ENCODE assay signal across 28 cellular contexts in the genomic region with DNA sequence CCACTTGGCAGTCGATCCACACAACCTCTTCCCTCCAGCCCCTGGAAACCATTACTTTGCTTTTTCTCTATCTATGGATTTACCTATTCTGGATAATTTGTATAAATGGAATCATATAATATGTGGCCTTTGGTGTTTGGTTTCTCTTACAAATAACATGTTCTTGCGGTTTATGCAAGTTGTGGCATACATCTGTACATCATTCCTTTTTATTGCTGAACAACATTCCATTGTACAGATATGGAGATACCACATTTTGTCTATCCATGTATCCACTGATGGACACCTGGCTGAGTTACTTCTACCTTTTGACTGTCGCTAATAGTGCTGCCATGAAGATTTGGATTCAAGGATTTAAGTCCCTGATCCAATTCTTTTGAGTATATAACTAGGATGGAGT.
"Had no signal": no experiment of that assay in that cellular context is flagged by ENCODE, and none has a peak within 500 bp of the region (broad histone marks: within the 10 kb centered on the region; RNA-seq: fewer than 3 reads in every experiment).

No MANE protein-coding gene starts in this region.

- H3K9me3 Mint-ChIP-seq: activated CD4-positive, alpha-beta T cell treated with anti-CD3 and anti-CD28 coated beads, Interleukin-2, amount 10 ng/mL, durations not matched to agents 24 days and 14 days; activated CD8-positive, alpha-beta T cell treated with anti-CD3 and anti-CD28 coated beads for 36 hours; activated naive CD4-positive, alpha-beta T cell treated with anti-CD3 and anti-CD28 coated beads for 36 hours; activated naive CD4-positive, alpha-beta T cell treated with anti-CD3 and anti-CD28 coated beads, Interleukin-2, amount 50 U/mL, for 72 hours; activated T-helper 1 cell treated with anti-CD3 and anti-CD28 coated beads, Interleukin-12 subunit alpha, Interleukin-12 subunit beta, Interleukin-2, Interleukin-4 antibody, amounts not matched to agents 30 ng/mL and 10 ng/mL and 1 ng/mL, durations not matched to agents 14 hours and 24 hours and 36 hours; IgD-negative memory B cell had no signal

- H3K9me3 ChIP-seq: adrenal gland, body of pancreas had no signal

- H3K27me3 ChIP-seq: adrenal gland, body of pancreas had no signal

- H3K4me3 ChIP-seq: adrenal gland, body of pancreas had no signal

- H3K27me3 Mint-ChIP-seq: activated CD4-positive, alpha-beta T cell treated with anti-CD3 and anti-CD28 coated beads, Interleukin-2, amount 10 ng/mL, durations not matched to agents 24 days and 14 days; activated CD8-positive, alpha-beta T cell treated with anti-CD3 and anti-CD28 coated beads for 36 hours; IgD-negative memory B cell had no signal

- H3K4me3 Mint-ChIP-seq: activated CD4-positive, alpha-beta T cell treated with anti-CD3 and anti-CD28 coated beads, Interleukin-2, amount 10 ng/mL, durations not matched to agents 24 days and 14 days; activated CD8-positive, alpha-beta T cell treated with anti-CD3 and anti-CD28 coated beads for 36 hours; activated naive CD4-positive, alpha-beta T cell treated with anti-CD3 and anti-CD28 coated beads for 36 hours; activated T-helper 1 cell treated with anti-CD3 and anti-CD28 coated beads, Interleukin-12 subunit alpha, Interleukin-12 subunit beta, Interleukin-2, Interleukin-4 antibody, amounts not matched to agents 30 ng/mL and 10 ng/mL and 1 ng/mL, durations not matched to agents 14 hours and 24 hours and 36 hours; IgD-negative memory B cell had no signal

- H3K27ac ChIP-seq: adrenal gland, body of pancreas had no signal

- DNase-seq: activated CD4-positive, alpha-beta T cell treated with anti-CD3 and anti-CD28 coated beads, Interleukin-2, amount 10 ng/mL, durations not matched to agents 24 days and 14 days; activated CD4-positive, alpha-beta T cell treated with anti-CD3 and anti-CD28 coated beads, Interleukin-2, amount 50 U/mL, for 4 hours; activated CD8-positive, alpha-beta T cell treated with anti-CD3 and anti-CD28 coated beads for 36 hours; activated gamma-delta T cell treated with Interleukin-2 at 50 U/mL for 16 hours; activated naive CD4-positive, alpha-beta T cell treated with anti-CD3 and anti-CD28 coated beads for 36 hours; activated T-cell treated with anti-CD3 and anti-CD28 coated beads, Interleukin-2, amount 50 U/mL, for 1 hour; adrenal gland; body of pancreas; central memory CD4-positive, alpha-beta T cell; Karpas-422; KBM-7; NCI-H1105; NCI-H1417 treated with DMSO at 0.1 percent for 48 hours; NCI-H187 treated with DMSO at 0.1 percent for 48 hours; NCI-H2081; NCI-H2171 treated with DMSO at 0.1 percent for 48 hours; NCI-H2227 treated with DMSO at 0.1 percent for 48 hours; NCI-H446; NCI-H510A treated with DMSO at 0.1 percent for 48 hours; NCI-H526 treated with DMSO at 0.1 percent for 48 hours; NCI-H82; RPMI8226; SHP77 treated with DMSO at 0.1 percent for 48 hours; T-helper 1 cell; T1000 had no signal

- H3K36me3 ChIP-seq: adrenal gland had no signal

- H3K36me3 Mint-ChIP-seq: activated naive CD4-positive, alpha-beta T cell treated with anti-CD3 and anti-CD28 coated beads, Interleukin-2, amount 50 U/mL, for 72 hours had no signal

- H3K27ac Mint-ChIP-seq: activated CD4-positive, alpha-beta T cell treated with anti-CD3 and anti-CD28 coated beads, Interleukin-2, amount 10 ng/mL, durations not matched to agents 24 days and 14 days; activated CD8-positive, alpha-beta T cell treated with anti-CD3 and anti-CD28 coated beads for 36 hours; activated naive CD4-positive, alpha-beta T cell treated with anti-CD3 and anti-CD28 coated beads for 36 hours; activated naive CD4-positive, alpha-beta T cell treated with anti-CD3 and anti-CD28 coated beads, Interleukin-2, amount 50 U/mL, for 72 hours; activated T-helper 1 cell treated with anti-CD3 and anti-CD28 coated beads, Interleukin-12 subunit alpha, Interleukin-12 subunit beta, Interleukin-2, Interleukin-4 antibody, amounts not matched to agents 30 ng/mL and 10 ng/mL and 1 ng/mL, durations not matched to agents 14 hours and 24 hours and 36 hours; IgD-negative memory B cell had no signal
